Comparison of ENCODE assay signal across 16 cellular contexts in genomic region chr15:28273468-28273867, GRCh38. TPM values are rescaled to one million over a fixed set of nuclear protein-coding genes. Genes with fewer than 3 reads are reported as not detected.
A peak's percentile ranks its signal among the peaks of the same experiment; 100 is the strongest.
DNase-seq lines count a peak whose midpoint lies in the region; ATAC-seq and TF ChIP-seq lines count a peak whose summit lies in the region.
"Had no signal": no experiment of that assay in that cellular context is flagged by ENCODE, and none has a peak within 500 bp of the region (broad histone marks: within the 10 kb centered on the region; RNA-seq: fewer than 3 reads in every experiment).

No MANE protein-coding gene starts in this region.

- no peaks in the 10 kb centered on the region for H3K9me3 ChIP-seq in hepatocyte (ENCODE audit: low read depth)
- no peaks in the 10 kb centered on the region for H3K9me3 ChIP-seq in osteoblast (ENCODE audit: low read depth, low read length)
- H3K9me3 ChIP-seq in vagina: no peaks in the 10 kb centered on the region
- H3K9me3 ChIP-seq: BLaER1 had no signal

- H3K79me2 ChIP-seq in GM23338 (replicated peaks; ENCODE audit: insufficient read depth): peaks cover 15% of the 10 kb centered on the region
- H3K79me2 ChIP-seq in hepatocyte: peaks cover 3% of the 10 kb centered on the region
- H3K79me2 ChIP-seq in osteoblast (ENCODE audit: insufficient read depth, low read length): no peaks in the 10 kb centered on the region

- H3K9me2 ChIP-seq in GM23338 (ENCODE audit: insufficient read depth): no peaks in the 10 kb centered on the region
- H3K9me2 ChIP-seq in hepatocyte (replicated peaks; ENCODE audit: insufficient read depth): no peaks in the 10 kb centered on the region

- in situ Hi-C loops in brain microvascular endothelial cell (cut with HindIII; ENCODE audit: low pct_ligation_motif_present, low sequenced_read_pairs): no loop called here

- H3K27ac Mint-ChIP-seq in GM23338: peak overlapping the region; percentile 29; the same call in 1 of the 2 replicates
- no peak overlapping the region for H3K27ac Mint-ChIP-seq in stimulated activated effector memory CD8-positive, alpha-beta T cell treated with anti-CD3 and anti-CD28 coated beads, Interleukin-12 subunit alpha, Interleukin-12 subunit beta, amount 100 ng/mL, for 72 hours
- H3K27ac Mint-ChIP-seq: activated T-helper 2 cell treated with anti-CD3 and anti-CD28 coated beads, Interferon-gamma antibody, Interleukin-2, Interleukin-4, amounts not matched to agents 10 μg/mL and 5 μg/mL and 100 μg/mL, durations not matched to agents 14 hours and 24 hours and 36 hours had no signal

- H3F3A ChIP-seq in GM23338 (replicated peaks; ENCODE audit: low read depth): no peaks in the 10 kb centered on the region

- H3K27me3 ChIP-seq in GM23338 (ENCODE audit: insufficient read depth): no peaks in the 10 kb centered on the region
- no peaks in the 10 kb centered on the region for H3K27me3 ChIP-seq in brain microvascular endothelial cell (replicated peaks)
- no peaks in the 10 kb centered on the region for H3K27me3 ChIP-seq in hepatocyte
- H3K27me3 ChIP-seq in osteoblast (ENCODE audit: insufficient read depth, low read length): no peaks in the 10 kb centered on the region
- H3K27me3 ChIP-seq in vagina: no peaks in the 10 kb centered on the region
- H3K27me3 ChIP-seq: BLaER1 had no signal

- TF ChIP-seq CTCF in GM23338 (conservative IDR thresholded peaks at IDR 0.05; ENCODE audit: low read depth in 2 of 2): peak in 1 of 2 experiments; percentile 19; a peak in 1 of 4 replicates
- peak; percentile 75 for TF ChIP-seq CTCF in brain microvascular endothelial cell (IDR thresholded peaks at IDR 0.05; ENCODE audit: low read depth, low read length, missing control alignments)
- TF ChIP-seq CTCF in hepatocyte (IDR thresholded peaks at IDR 0.05; ENCODE audit: poor library complexity): no peak
- TF ChIP-seq CTCF in osteoblast (IDR thresholded peaks at IDR 0.05; ENCODE audit: extremely low read depth, low read depth, low read length): peak; percentile 35
- TF ChIP-seq CTCF in vagina (IDR thresholded peaks at IDR 0.05): no peak

- intact Hi-C loops in vagina (cut with DNase I): no loop called here

- DNase-seq in GM23338 (ENCODE audit: low spot score): peak; percentile 56
- DNase-seq in brain microvascular endothelial cell: peak; percentile 42
- DNase-seq in hepatocyte (ENCODE audit: low spot score): peak; percentile 9
- peak; percentile 79 for DNase-seq in osteoblast (ENCODE audit: insufficient read length, low spot score, missing footprints)
- no peak for DNase-seq in vagina (ENCODE audit: extremely low spot score in 2 of 2)
- DNase-seq in DMS 273 treated with DMSO at 0.1 percent for 48 hours (lab: John Stamatoyannopoulos, UW): no peak
- no peak for DNase-seq in stimulated activated effector memory CD8-positive, alpha-beta T cell treated with anti-CD3 and anti-CD28 coated beads, Interleukin-12 subunit alpha, Interleukin-12 subunit beta, amount 100 ng/mL, for 72 hours (ENCODE audit: low spot score in 2 of 2)
- DNase-seq: activated CD4-positive, alpha-beta T cell treated with anti-CD3 and anti-CD28 coated beads, Interleukin-2, amount 50 U/mL, for 4 hours; DND-41; NCI-H524; stimulated activated CD4-positive, alpha-beta T cell treated with anti-CD3 and anti-CD28 coated beads, Interleukin-4, amount 100 ng/mL, for 4 hours; stimulated activated naive CD4-positive, alpha-beta T cell had no signal

- ATAC-seq in GM23338: peak; percentile 88
- ATAC-seq in HG03469 (IDR thresholded peaks at IDR 0.05; ENCODE audit: unreplicated experiment): no peak
- ATAC-seq in stimulated activated effector memory CD8-positive, alpha-beta T cell treated with anti-CD3 and anti-CD28 coated beads, Interleukin-12 subunit alpha, Interleukin-12 subunit beta, amount 100 ng/mL, for 72 hours: no peak
- ATAC-seq: sciatic nerve had no signal

- H3K9me3 Mint-ChIP-seq in GM23338: no peaks in the 10 kb centered on the region
- no peaks in the 10 kb centered on the region for H3K9me3 Mint-ChIP-seq in stimulated activated effector memory CD8-positive, alpha-beta T cell treated with anti-CD3 and anti-CD28 coated beads, Interleukin-12 subunit alpha, Interleukin-12 subunit beta, amount 100 ng/mL, for 72 hours
- H3K9me3 Mint-ChIP-seq: activated T-helper 2 cell treated with anti-CD3 and anti-CD28 coated beads, Interferon-gamma antibody, Interleukin-2, Interleukin-4, amounts not matched to agents 10 μg/mL and 5 μg/mL and 100 μg/mL, durations not matched to agents 14 hours and 24 hours and 36 hours had no signal

- peaks cover 8% of the 10 kb centered on the region; the same call in 1 of the 2 replicates for H3K36me3 ChIP-seq in GM23338 (ENCODE audit: insufficient read depth)
- H3K36me3 ChIP-seq in brain microvascular endothelial cell (replicated peaks): peaks cover 11% of the 10 kb centered on the region
- H3K36me3 ChIP-seq in hepatocyte (replicated peaks; ENCODE audit: insufficient read depth, low read depth): no peaks in the 10 kb centered on the region
- H3K36me3 ChIP-seq in osteoblast (ENCODE audit: insufficient read depth, low read length): peaks cover 31% of the 10 kb centered on the region
- H3K36me3 ChIP-seq in vagina: peaks cover 0 to 43% of the 10 kb centered on the region in 2 donors

- no peaks in the 10 kb centered on the region for H3K4me1 ChIP-seq in GM23338 (ENCODE audit: insufficient read depth)
- no peaks in the 10 kb centered on the region for H3K4me1 ChIP-seq in hepatocyte (ENCODE audit: insufficient read depth)
- no peaks in the 10 kb centered on the region for H3K4me1 ChIP-seq in osteoblast (ENCODE audit: insufficient read depth, low read length)
- H3K4me1 ChIP-seq in vagina: no peaks in the 10 kb centered on the region

- peaks cover 62% of the 10 kb centered on the region for H3K36me3 Mint-ChIP-seq in GM23338 (ENCODE audit: low read depth)
- H3K36me3 Mint-ChIP-seq in stimulated activated effector memory CD8-positive, alpha-beta T cell treated with anti-CD3 and anti-CD28 coated beads, Interleukin-12 subunit alpha, Interleukin-12 subunit beta, amount 100 ng/mL, for 72 hours: peaks cover 54% of the 10 kb centered on the region

- peaks cover 2% of the 10 kb centered on the region for H3K27me3 Mint-ChIP-seq in GM23338 (ENCODE audit: insufficient read depth, low read depth, poor library complexity)

- H3K4me2 ChIP-seq in GM23338 (no peak overlapping the region), hepatocyte (no peak overlapping the region), osteoblast (ENCODE audit: insufficient read depth, low read length) (no peak overlapping the region)
- H3K4me2 ChIP-seq: BLaER1 had no signal

- H3K4me1 Mint-ChIP-seq in GM23338: peaks cover 16% of the 10 kb centered on the region; the same call in 2 of the 3 replicates
- no peaks in the 10 kb centered on the region for H3K4me1 Mint-ChIP-seq in stimulated activated effector memory CD8-positive, alpha-beta T cell treated with anti-CD3 and anti-CD28 coated beads, Interleukin-12 subunit alpha, Interleukin-12 subunit beta, amount 100 ng/mL, for 72 hours

- 61% methylated on average over 5 of the region's 5 CpGs for WGBS in hepatocyte (ENCODE audit: low lambda C conversion rate, missing lambda C conversion rate)

- H3K4me3 ChIP-seq in GM23338: no peak overlapping the region
- H3K4me3 ChIP-seq in brain microvascular endothelial cell (ENCODE audit: low read depth, low read length): no peak overlapping the region
- no peak overlapping the region for H3K4me3 ChIP-seq in hepatocyte
- H3K4me3 ChIP-seq in osteoblast (ENCODE audit: insufficient read depth, low read length): no peak overlapping the region
- H3K4me3 ChIP-seq in vagina: no peak overlapping the region
- H3K4me3 ChIP-seq: BLaER1 had no signal

- no peak overlapping the region for H3K4me3 Mint-ChIP-seq in GM23338
- no peak overlapping the region for H3K4me3 Mint-ChIP-seq in stimulated activated effector memory CD8-positive, alpha-beta T cell treated with anti-CD3 and anti-CD28 coated beads, Interleukin-12 subunit alpha, Interleukin-12 subunit beta, amount 100 ng/mL, for 72 hours

- no peak overlapping the region for H2AFZ ChIP-seq in GM23338
- H2AFZ ChIP-seq in hepatocyte: no peak overlapping the region
- no peak overlapping the region for H2AFZ ChIP-seq in osteoblast (ENCODE audit: low read length)

- peak overlapping the region; percentile 39; the same call in 1 of the 2 replicates for H3K27ac ChIP-seq in GM23338 (ENCODE audit: low read depth)
- no peak overlapping the region for H3K27ac ChIP-seq in brain microvascular endothelial cell
- H3K27ac ChIP-seq in hepatocyte: no peak overlapping the region
- no peak overlapping the region for H3K27ac ChIP-seq in osteoblast (ENCODE audit: low read depth, low read length)
- no peak overlapping the region for H3K27ac ChIP-seq in vagina
- H3K27ac ChIP-seq: BLaER1 had no signal

- TF ChIP-seq POLR2A in vagina (IDR thresholded peaks at IDR 0.05): no peak

- H4K20me1 ChIP-seq in GM23338 (replicated peaks; ENCODE audit: insufficient read depth) (peaks cover 3% of the 10 kb centered on the region; the same call in 1 of the 2 replicates), hepatocyte (ENCODE audit: insufficient read depth, poor library complexity, severe bottlenecking) (no peaks in the 10 kb centered on the region), osteoblast (ENCODE audit: insufficient read depth, low read length) (peaks cover 6% of the 10 kb centered on the region)

TF ChIP-seq in GM23338, 12 proteins besides CTCF, POLR2A, EP300 and RAD21:
- TF ChIP-seq NANOG (IDR thresholded peaks at IDR 0.05; ENCODE audit: borderline replicate concordance): no peak
- no peak for TF ChIP-seq ZNF114 (CRISPR knock-in tag; IDR thresholded peaks at IDR 0.05)
- no peak for TF ChIP-seq JUNB (IDR thresholded peaks at IDR 0.05; ENCODE audit: unreplicated experiment)
- TF ChIP-seq EZH2phosphoT487 (IDR thresholded peaks at IDR 0.05; ENCODE audit: unreplicated experiment): no peak
TF ChIP-seq in GM23338: peak in this region for 0.

RNA-seq across cellular contexts. Expression of gene HERC2, which starts 48.5 kb away (rescaled TPM):
- 73.4 and 80.7 TPM in 2 replicates for total RNA-seq in GM23338 (2014; rRNA removed; shearing (Covaris generic))
- polyA plus RNA-seq in GM23338 (2016; fragmentation: Nextera tagmentation; extraction: Ambion mirVana) (71.3 and 74.7 TPM in 2 replicates), hepatocyte (30.2 and 41.0 TPM in 2 replicates)
- total RNA-seq in hepatocyte (36.2 and 57.4 TPM in 2 replicates), osteoblast (50.4 and 53.6 TPM in 2 replicates), vagina (45.2 TPM)

Comparison
In these comparisons a context has a peak if more than half of its experiments do, and no peak if none do; other contexts are left out.
1. DNase-seq: peak in GM23338 (single experiment), brain microvascular endothelial cell (single experiment), hepatocyte (single experiment) and osteoblast (single experiment); none in vagina (0 of 2), DMS 273 treated with DMSO at 0.1 percent for 48 hours (single experiment) and stimulated activated effector memory CD8-positive, alpha-beta T cell treated with anti-CD3 and anti-CD28 coated beads, Interleukin-12 subunit alpha, Interleukin-12 subunit beta, amount 100 ng/mL, for 72 hours (0 of 2).
2. CTCF ChIP-seq: peak in brain microvascular endothelial cell (single experiment) and osteoblast (single experiment); none in hepatocyte (single experiment) and vagina (0 of 3).